Comparison of ENCODE assay signal across 8 cellular contexts in genomic region chr12:125775507-125775906, GRCh38.
"Had no signal": no experiment of that assay in that cellular context is flagged by ENCODE, and none has a peak within 500 bp of the region (broad histone marks: within the 10 kb centered on the region; RNA-seq: fewer than 3 reads in every experiment).

No MANE protein-coding gene starts in this region.

- H3K9ac ChIP-seq: KMS-11 had no signal

- DNase-seq: H7, HFFc6, KBM-7 had no signal

- H3K4me3 ChIP-seq: GM23338, HAP-1 had no signal

- H3K9me3 ChIP-seq: HAP-1 had no signal

- ATAC-seq: GM23338, HCT116 had no signal

- H3K27ac ChIP-seq: HL-60, KMS-11 had no signal

- H2AFZ ChIP-seq: GM23338 had no signal

- H3K4me1 ChIP-seq: HAP-1 had no signal

- H3K4me2 ChIP-seq: GM23338, KMS-11 had no signal

- H3K36me3 ChIP-seq: HAP-1 had no signal
